1 cellular context compared by ENCODE assay signal in the genomic region with DNA sequence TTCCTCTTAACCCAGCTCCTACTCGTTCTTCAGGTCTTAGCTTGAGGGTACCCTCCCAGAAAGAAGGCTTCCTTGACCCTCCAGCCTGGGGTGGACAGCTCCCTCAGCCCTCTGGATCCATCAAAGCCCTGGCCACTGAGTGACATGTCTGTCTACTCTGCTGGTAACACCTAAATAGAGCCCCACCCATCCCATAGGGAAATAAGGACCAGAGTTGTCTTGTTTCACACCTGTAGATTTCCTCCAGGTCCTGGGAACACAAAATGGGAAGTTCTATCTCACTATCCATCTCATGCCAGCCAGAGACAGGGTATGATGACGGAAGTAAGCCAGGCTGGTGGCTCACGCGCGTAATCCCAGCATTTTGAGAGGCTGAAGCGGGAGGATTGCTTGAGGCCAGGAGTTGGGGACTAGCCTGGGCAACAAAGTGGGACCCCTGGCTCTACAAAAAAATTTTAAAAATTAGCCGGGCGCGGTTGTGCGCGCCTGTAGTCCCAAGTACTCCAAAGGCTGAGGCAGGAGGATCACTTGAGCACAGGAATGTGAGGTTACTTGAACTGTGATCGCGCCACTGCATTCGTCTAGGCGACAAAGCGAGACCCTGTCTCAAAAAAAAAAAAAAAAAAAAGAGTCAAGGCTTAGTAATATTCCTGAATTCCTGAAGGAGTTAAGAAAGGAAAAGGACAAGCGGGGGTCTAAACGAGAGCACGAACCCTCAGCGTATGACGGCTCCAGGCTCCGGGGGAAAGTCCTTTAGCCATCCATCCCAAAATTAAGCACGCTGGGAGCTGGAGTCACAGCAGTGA.
TF ChIP-seq lines count a peak whose summit lies in the region.

No MANE protein-coding gene starts in this region.

TF ChIP-seq in IMR-90, 13 proteins besides CTCF, POLR2A, EP300 and RAD21:
- TF ChIP-seq RFX5 (IDR thresholded peaks at IDR 0.05; ENCODE audit: low read depth, low read length) (no peak), SMC3 (IDR thresholded peaks at IDR 0.05; ENCODE audit: low read depth, low read length) (no peak), MAFK (IDR thresholded peaks at IDR 0.05; ENCODE audit: low read depth, low read length) (no peak), NFE2L2 (IDR thresholded peaks at IDR 0.05; ENCODE audit: low read depth, low read length) (no peak), MXI1 (IDR thresholded peaks at IDR 0.05; ENCODE audit: borderline replicate concordance, low read depth, low read length) (no peak), RCOR1 (IDR thresholded peaks at IDR 0.05; ENCODE audit: insufficient replicate concordance, low read length) (no peak), CHD1 (IDR thresholded peaks at IDR 0.05; ENCODE audit: low read depth, low read length) (no peak), CEBPB (IDR thresholded peaks at IDR 0.05; ENCODE audit: low read depth, low read length) (no peak), BHLHE40 (IDR thresholded peaks at IDR 0.05; ENCODE audit: low read depth, low read length) (no peak), MAZ (IDR thresholded peaks at IDR 0.05; ENCODE audit: borderline replicate concordance, low read depth, low read length) (no peak), FOS (IDR thresholded peaks at IDR 0.05; ENCODE audit: low read depth, low read length) (no peak)
- TF ChIP-seq, protein P1, sequence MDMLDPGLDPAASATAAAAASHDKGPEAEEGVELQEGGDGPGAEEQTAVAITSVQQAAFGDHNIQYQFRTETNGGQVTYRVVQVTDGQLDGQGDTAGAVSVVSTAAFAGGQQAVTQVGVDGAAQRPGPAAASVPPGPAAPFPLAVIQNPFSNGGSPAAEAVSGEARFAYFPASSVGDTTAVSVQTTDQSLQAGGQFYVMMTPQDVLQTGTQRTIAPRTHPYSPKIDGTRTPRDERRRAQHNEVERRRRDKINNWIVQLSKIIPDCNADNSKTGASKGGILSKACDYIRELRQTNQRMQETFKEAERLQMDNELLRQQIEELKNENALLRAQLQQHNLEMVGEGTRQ (IDR thresholded peaks at IDR 0.05; ENCODE audit: low read depth, low read length), result no peak
- TF ChIP-seq, protein P2, sequence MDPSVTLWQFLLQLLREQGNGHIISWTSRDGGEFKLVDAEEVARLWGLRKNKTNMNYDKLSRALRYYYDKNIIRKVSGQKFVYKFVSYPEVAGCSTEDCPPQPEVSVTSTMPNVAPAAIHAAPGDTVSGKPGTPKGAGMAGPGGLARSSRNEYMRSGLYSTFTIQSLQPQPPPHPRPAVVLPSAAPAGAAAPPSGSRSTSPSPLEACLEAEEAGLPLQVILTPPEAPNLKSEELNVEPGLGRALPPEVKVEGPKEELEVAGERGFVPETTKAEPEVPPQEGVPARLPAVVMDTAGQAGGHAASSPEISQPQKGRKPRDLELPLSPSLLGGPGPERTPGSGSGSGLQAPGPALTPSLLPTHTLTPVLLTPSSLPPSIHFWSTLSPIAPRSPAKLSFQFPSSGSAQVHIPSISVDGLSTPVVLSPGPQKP (IDR thresholded peaks at IDR 0.05; ENCODE audit: borderline replicate concordance, low read depth, low read length), result no peak
